8 cellular contexts compared by ENCODE assay signal in the genomic region with DNA sequence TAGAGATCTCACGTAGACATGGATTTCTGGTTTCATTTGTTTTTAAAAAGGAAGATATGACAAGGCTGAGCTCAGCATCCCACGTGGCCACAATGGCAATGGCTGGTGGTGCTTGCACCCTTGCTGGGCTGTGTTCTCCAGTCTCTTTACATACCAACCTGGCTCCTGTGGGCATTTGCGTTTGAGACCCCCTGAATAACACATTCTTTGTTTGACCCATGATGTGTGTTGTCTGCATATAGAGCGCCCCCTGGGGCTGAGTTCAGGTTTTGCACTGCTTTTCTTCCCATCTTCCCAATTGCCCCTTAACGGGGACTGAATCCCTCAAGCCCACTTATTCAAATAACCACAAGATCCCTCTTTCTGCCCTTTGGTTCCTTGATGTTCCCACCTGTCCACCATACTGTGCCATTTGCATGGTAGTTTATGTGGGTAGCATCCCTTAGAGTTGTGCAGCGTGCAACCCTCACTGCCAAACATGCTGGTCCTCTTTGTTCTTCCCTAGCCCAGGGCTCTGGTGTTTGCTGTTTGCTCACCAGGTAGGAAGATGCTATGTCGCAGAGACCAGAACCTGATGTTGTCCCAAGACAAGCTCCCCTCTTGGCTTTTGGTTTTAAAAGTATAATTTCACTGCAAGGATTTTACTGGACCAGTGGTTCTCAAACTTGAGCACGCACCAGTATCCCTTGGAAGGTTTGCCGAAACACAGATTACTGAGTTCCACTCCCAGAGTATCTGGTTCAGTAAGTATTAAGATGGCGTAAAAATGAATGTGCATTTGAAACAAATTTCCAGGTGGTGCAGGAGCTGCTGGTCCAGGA. TPM values are rescaled to one million over a fixed set of nuclear protein-coding genes. Genes with fewer than 3 reads are reported as not detected.
DNase-seq lines count a peak whose midpoint lies in the region; ATAC-seq and TF ChIP-seq lines count a peak whose summit lies in the region.

No MANE protein-coding gene starts in this region.

- no peak for TF ChIP-seq POLR2A in esophagus squamous epithelium (IDR thresholded peaks at IDR 0.05)

- DNase-seq in CD4-positive, alpha-beta memory T cell = peak in 4 of 5 donors; percentile 4 to 31 (median 20)
- DNase-seq in HS-27A (ENCODE audit: low read depth) (peak; percentile 7), esophagus squamous epithelium (lab: John Stamatoyannopoulos, UW) (no peak), HuH-7.5 (ENCODE audit: low spot score) (no peak)
- peak; percentile 26 for DNase-seq in activated CD4-positive, alpha-beta T cell treated with anti-CD3 and anti-CD28 coated beads, Interleukin-2, amount 50 U/mL, for 1 hour
- peak; percentile 53 for DNase-seq in stimulated activated CD4-positive, alpha-beta T cell treated with anti-CD3 and anti-CD28 coated beads, Interleukin-15, amount 100 ng/mL, for 24 hours

- POLR2A ChIA-PET in CD4-positive, alpha-beta memory T cell (lab: Charles Lee; ENCODE audit: partially characterized antibody) = no interaction called here

- no peak overlapping the region for H3K4me3 ChIP-seq in CD4-positive, alpha-beta memory T cell (ENCODE audit: low read length in 2 of 2)
- no peak overlapping the region for H3K4me3 ChIP-seq in esophagus squamous epithelium

- H3K9me3 Mint-ChIP-seq in CD4-positive, alpha-beta memory T cell = peaks cover 0 to 2% (median 0%) of the 10 kb centered on the region in 8 donors

- no peaks in the 10 kb centered on the region for H3K36me3 Mint-ChIP-seq in CD4-positive, alpha-beta memory T cell

- H3K36me3 ChIP-seq in CD4-positive, alpha-beta memory T cell (ENCODE audit: insufficient read depth, low read length) = no peaks in the 10 kb centered on the region
- H3K36me3 ChIP-seq in esophagus squamous epithelium = no peaks in the 10 kb centered on the region

- no peak overlapping the region for H3K27ac ChIP-seq in CD4-positive, alpha-beta memory T cell (ENCODE audit: low read depth, low read length)
- H3K27ac ChIP-seq in esophagus squamous epithelium = no peak overlapping the region

- no peak for ATAC-seq in HG03025 (IDR thresholded peaks at IDR 0.05; ENCODE audit: low FRiP score, unreplicated experiment)
- ATAC-seq in HG02623 (IDR thresholded peaks at IDR 0.05; ENCODE audit: unreplicated experiment) = no peak

- WGBS in esophagus squamous epithelium, 2 donors = 48 to 53% methylated on average over 8 to 10 of the region's 10 CpGs

- no peaks in the 10 kb centered on the region for H3K9me3 ChIP-seq in CD4-positive, alpha-beta memory T cell (ENCODE audit: control insufficient read depth in 1 of 2, low read length in 2 of 2)
- H3K9me3 ChIP-seq in esophagus squamous epithelium = no peaks in the 10 kb centered on the region

- H3K4me1 ChIP-seq in CD4-positive, alpha-beta memory T cell (ENCODE audit: insufficient read depth, low read length) = no peaks in the 10 kb centered on the region
- no peaks in the 10 kb centered on the region for H3K4me1 ChIP-seq in esophagus squamous epithelium

- peaks cover 1 to 3% of the 10 kb centered on the region in 2 donors for H3K27me3 Mint-ChIP-seq in CD4-positive, alpha-beta memory T cell

- H3K4me1 Mint-ChIP-seq in CD4-positive, alpha-beta memory T cell = peaks cover 0 to 5% (median 1%) of the 10 kb centered on the region in 4 donors

- intact Hi-C loops in CD4-positive, alpha-beta memory T cell (cut with micrococcal nuclease) = loop anchor here (1.0 kb wide), 1 partner anchor 295 kb away; no protein-coding TSS in a partner anchor
- intact Hi-C loops in esophagus squamous epithelium (cut with DNase I) = no loop called here

- no peaks in the 10 kb centered on the region for H3K27me3 ChIP-seq in CD4-positive, alpha-beta memory T cell (ENCODE audit: insufficient read depth, low read length)
- no peaks in the 10 kb centered on the region for H3K27me3 ChIP-seq in esophagus squamous epithelium

- no peak overlapping the region for H3K4me3 Mint-ChIP-seq in CD4-positive, alpha-beta memory T cell

- H3K27ac Mint-ChIP-seq in CD4-positive, alpha-beta memory T cell = peak overlapping the region in 1 of 7 donors; percentile 72

- TF ChIP-seq CTCF in esophagus squamous epithelium (IDR thresholded peaks at IDR 0.05) = peak in 5 of 6 experiments; percentile 26 to 66 (median 42)

- CTCF ChIA-PET in CD4-positive, alpha-beta memory T cell (lab: Charles Lee; ENCODE audit: partially characterized antibody) = interaction anchor here (0.6 to 2.0 kb wide), 20 partner anchors 9 to 484 kb away, joined by 3 to 7 read pairs (median 3); a partner anchor contains a TSS

RNA-seq across cellular contexts. Expression of a gene that starts 38.5 kb away (rescaled TPM):
- total RNA-seq in CD4-positive, alpha-beta memory T cell = 1 to 10 TPM; 3.8 to 4.6 TPM
- polyA plus RNA-seq in CD4-positive, alpha-beta memory T cell = under 1 TPM in 1 of 2 donors, not detected in 1; 0.48 TPM
- 10 to 100 TPM in 1 of 4 donors, 1 to 10 TPM in 3; 1.1 to 10.5 (median 3.1) TPM for total RNA-seq in esophagus squamous epithelium

Comparison
In these comparisons a context has a peak if more than half of its experiments do, and no peak if none do; other contexts are left out.
1. DNase-seq: peak in CD4-positive, alpha-beta memory T cell (4 of 5), HS-27A (single experiment), activated CD4-positive, alpha-beta T cell treated with anti-CD3 and anti-CD28 coated beads, Interleukin-2, amount 50 U/mL, for 1 hour (single experiment) and stimulated activated CD4-positive, alpha-beta T cell treated with anti-CD3 and anti-CD28 coated beads, Interleukin-15, amount 100 ng/mL, for 24 hours (single experiment); none in esophagus squamous epithelium (single experiment) and HuH-7.5 (single experiment).